Comparison of ENCODE assay signal across 16 cellular contexts in genomic region chr9:137178939-137179630, GRCh38. TPM values are rescaled to one million over a fixed set of nuclear protein-coding genes. Genes with fewer than 3 reads are reported as not detected.
DNase-seq lines count a peak whose midpoint lies in the region; ATAC-seq, FAIRE-seq and TF ChIP-seq lines count a peak whose summit lies in the region.
"Had no signal": no experiment of that assay in that cellular context is flagged by ENCODE, and none has a peak within 500 bp of the region (broad histone marks: within the 10 kb centered on the region; RNA-seq: fewer than 3 reads in every experiment).

No MANE protein-coding gene starts in this region.

- WGBS in mesodermal cell (ENCODE audit: insufficient coverage in 2 of 2), 2 experiments = 88 to 97% methylated on average over 13 to 17 of the region's 19 CpGs

- no peak overlapping the region for H3K9ac ChIP-seq in astrocyte (ENCODE audit: low read length)

- no peak overlapping the region for H2AFZ ChIP-seq in astrocyte (ENCODE audit: low read depth, low read length)

- TF ChIP-seq CTCF in astrocyte (IDR thresholded peaks at IDR 0.05; ENCODE audit: insufficient read depth, low read depth, low read length) = no peak

- no peak for ATAC-seq in activated naive CD8-positive, alpha-beta T cell treated with anti-CD3 and anti-CD28 coated beads, Interleukin-2, amount 10 ng/mL, durations not matched to agents 7 days and 5 days (ENCODE audit: low read depth)
- no peak for ATAC-seq in activated naive CD8-positive, alpha-beta T cell treated with anti-CD3 and anti-CD28 coated beads, Interleukin-2, amount 50 U/mL, for 24 hours
- ATAC-seq: HCT116 had no signal

- H3K36me3 ChIP-seq in astrocyte (ENCODE audit: insufficient read depth, low read length) (peaks cover 5% of the 10 kb centered on the region), mesodermal cell (ENCODE audit: control insufficient read depth, insufficient read depth, low read length) (peaks cover 40% of the 10 kb centered on the region)

- H3K4me2 ChIP-seq in astrocyte (ENCODE audit: low read length) = no peak overlapping the region
- H3K4me2 ChIP-seq: BLaER1 had no signal

- H3K36me3 Mint-ChIP-seq in activated naive CD8-positive, alpha-beta T cell treated with anti-CD3 and anti-CD28 coated beads, Interleukin-2, amount 10 ng/mL, durations not matched to agents 7 days and 5 days = peaks cover 5% of the 10 kb centered on the region
- peaks cover 10% of the 10 kb centered on the region for H3K36me3 Mint-ChIP-seq in activated naive CD8-positive, alpha-beta T cell treated with anti-CD3 and anti-CD28 coated beads, Interleukin-2, amount 50 U/mL, for 24 hours (ENCODE audit: low read depth)
- peaks cover 15% of the 10 kb centered on the region for H3K36me3 Mint-ChIP-seq in astrocyte (ENCODE audit: low read depth, unreplicated experiment)

- no peaks in the 10 kb centered on the region for H3K9me3 ChIP-seq in astrocyte (ENCODE audit: insufficient read depth, low read depth, low read length)
- H3K9me3 ChIP-seq in mesodermal cell (ENCODE audit: control insufficient read depth, low read length) = no peaks in the 10 kb centered on the region
- H3K9me3 ChIP-seq: BLaER1 had no signal

- H3K4me1 ChIP-seq in astrocyte (ENCODE audit: insufficient read depth, low read length) (no peaks in the 10 kb centered on the region), mesodermal cell (ENCODE audit: control insufficient read depth, insufficient read depth, low read length, poor library complexity, severe bottlenecking) (peaks cover 11% of the 10 kb centered on the region)

- no peaks in the 10 kb centered on the region for H3K9me3 Mint-ChIP-seq in activated naive CD8-positive, alpha-beta T cell treated with anti-CD3 and anti-CD28 coated beads, Interleukin-2, amount 10 ng/mL, durations not matched to agents 7 days and 5 days
- no peaks in the 10 kb centered on the region for H3K9me3 Mint-ChIP-seq in activated naive CD8-positive, alpha-beta T cell treated with anti-CD3 and anti-CD28 coated beads, Interleukin-2, amount 50 U/mL, for 24 hours
- H3K9me3 Mint-ChIP-seq in astrocyte (ENCODE audit: unreplicated experiment) = no peaks in the 10 kb centered on the region

- H3K27ac ChIP-seq in astrocyte (ENCODE audit: low read depth, low read length) = no peak overlapping the region
- peak overlapping the region; percentile 64 for H3K27ac ChIP-seq in mesodermal cell (ENCODE audit: low read depth, low read length, severe bottlenecking)
- H3K27ac ChIP-seq: BLaER1 had no signal

- H3K27me3 Mint-ChIP-seq in activated naive CD8-positive, alpha-beta T cell treated with anti-CD3 and anti-CD28 coated beads, Interleukin-2, amount 10 ng/mL, durations not matched to agents 7 days and 5 days = peaks cover 2% of the 10 kb centered on the region
- H3K27me3 Mint-ChIP-seq in activated naive CD8-positive, alpha-beta T cell treated with anti-CD3 and anti-CD28 coated beads, Interleukin-2, amount 50 U/mL, for 24 hours = no peaks in the 10 kb centered on the region
- no peaks in the 10 kb centered on the region for H3K27me3 Mint-ChIP-seq in astrocyte (ENCODE audit: low read depth, unreplicated experiment)

- no peak overlapping the region for H3K4me3 Mint-ChIP-seq in activated naive CD8-positive, alpha-beta T cell treated with anti-CD3 and anti-CD28 coated beads, Interleukin-2, amount 10 ng/mL, durations not matched to agents 7 days and 5 days
- H3K4me3 Mint-ChIP-seq in activated naive CD8-positive, alpha-beta T cell treated with anti-CD3 and anti-CD28 coated beads, Interleukin-2, amount 50 U/mL, for 24 hours = no peak overlapping the region
- no peak overlapping the region for H3K4me3 Mint-ChIP-seq in astrocyte (ENCODE audit: unreplicated experiment)

- no peak for DNase-seq in activated naive CD8-positive, alpha-beta T cell treated with anti-CD3 and anti-CD28 coated beads, Interleukin-2, amount 10 ng/mL, durations not matched to agents 7 days and 5 days
- DNase-seq in activated naive CD8-positive, alpha-beta T cell treated with anti-CD3 and anti-CD28 coated beads, Interleukin-2, amount 50 U/mL, for 24 hours = no peak
- DNase-seq in astrocyte (ENCODE audit: low read depth) (no peak), D341Med (ENCODE audit: low spot score) (no peak), NCI-H2171 treated with DMSO at 0.1 percent for 48 hours (lab: John Stamatoyannopoulos, UW) (no peak), T1000 (lab: John Stamatoyannopoulos, UW) (no peak)
- DNase-seq: AML-193; Calu3; CD4-positive, CD25-positive, alpha-beta regulatory T cell; DMS79 treated with DMSO at 0.1 percent for 48 hours had no signal

- peak overlapping the region; percentile 38 for H3K27ac Mint-ChIP-seq in activated naive CD8-positive, alpha-beta T cell treated with anti-CD3 and anti-CD28 coated beads, Interleukin-2, amount 10 ng/mL, durations not matched to agents 7 days and 5 days
- H3K27ac Mint-ChIP-seq in activated naive CD8-positive, alpha-beta T cell treated with anti-CD3 and anti-CD28 coated beads, Interleukin-2, amount 50 U/mL, for 24 hours = no peak overlapping the region
- H3K27ac Mint-ChIP-seq in astrocyte (ENCODE audit: unreplicated experiment) = peak overlapping the region; percentile 58

- peaks cover 25% of the 10 kb centered on the region for H4K20me1 ChIP-seq in astrocyte (ENCODE audit: insufficient read depth, low read length)

- H3K4me3 ChIP-seq in astrocyte (ENCODE audit: insufficient read depth, low read depth, low read length) (no peak overlapping the region), mesodermal cell (ENCODE audit: extremely low read depth, insufficient read depth, low read length, poor library complexity, severe bottlenecking) (no peak overlapping the region)
- H3K4me3 ChIP-seq: BLaER1 had no signal

- H3K4me1 Mint-ChIP-seq in activated naive CD8-positive, alpha-beta T cell treated with anti-CD3 and anti-CD28 coated beads, Interleukin-2, amount 10 ng/mL, durations not matched to agents 7 days and 5 days = no peaks in the 10 kb centered on the region
- H3K4me1 Mint-ChIP-seq in activated naive CD8-positive, alpha-beta T cell treated with anti-CD3 and anti-CD28 coated beads, Interleukin-2, amount 50 U/mL, for 24 hours = no peaks in the 10 kb centered on the region
- H3K4me1 Mint-ChIP-seq in astrocyte (ENCODE audit: low read depth, unreplicated experiment) = no peaks in the 10 kb centered on the region

- no peaks in the 10 kb centered on the region for H3K79me2 ChIP-seq in astrocyte (ENCODE audit: insufficient read depth, low read length)

- POLR2A ChIA-PET in activated naive CD8-positive, alpha-beta T cell treated with anti-CD3 and anti-CD28 coated beads, Interleukin-2, amount 10 ng/mL, durations not matched to agents 7 days and 5 days (lab: Charles Lee) = interaction anchor here (0.9 kb wide), 1 partner anchor 10 kb away, joined by 3 read pairs; no protein-coding TSS in a partner anchor

- FAIRE-seq in astrocyte (lab: Jason Lieb, UNC) = no peak
- FAIRE-seq: G401.6, GM12892 had no signal

- H3K27me3 ChIP-seq in astrocyte (ENCODE audit: insufficient read depth, low read length) = no peaks in the 10 kb centered on the region
- H3K27me3 ChIP-seq: BLaER1 had no signal

RNA-seq across cellular contexts. Expression of gene TMEM210, which starts 7.2 kb away (rescaled TPM):
- total RNA-seq in activated naive CD8-positive, alpha-beta T cell treated with anti-CD3 and anti-CD28 coated beads, Interleukin-2, amount 10 ng/mL, durations not matched to agents 7 days and 5 days = not detected
- not detected in 2 replicates for total RNA-seq in astrocyte
- polyA plus RNA-seq in mesodermal cell (2013, experiment 1 of 2) = not detected
- not detected for polyA plus RNA-seq in mesodermal cell (2013, experiment 2 of 2)
- total RNA-seq: Calu3; CD4-positive, CD25-positive, alpha-beta regulatory T cell; H4 had no signal
- polyA plus RNA-seq: CD4-positive, CD25-positive, alpha-beta regulatory T cell had no signal

RNA-seq across cellular contexts. Expression of gene LRRC26, which starts 9.2 kb away (rescaled TPM):
- not detected for total RNA-seq in activated naive CD8-positive, alpha-beta T cell treated with anti-CD3 and anti-CD28 coated beads, Interleukin-2, amount 10 ng/mL, durations not matched to agents 7 days and 5 days
- total RNA-seq in astrocyte = not detected in 2 replicates
- polyA plus RNA-seq in mesodermal cell (2013, experiment 1 of 2) = not detected
- polyA plus RNA-seq in mesodermal cell (2013, experiment 2 of 2) = not detected
- total RNA-seq: CD4-positive, CD25-positive, alpha-beta regulatory T cell had no signal
- polyA plus RNA-seq: CD4-positive, CD25-positive, alpha-beta regulatory T cell had no signal

RNA-seq across cellular contexts. Expression of gene ANAPC2, which starts 9.3 kb away (rescaled TPM):
- 10 to 100 TPM; 84.2 to 87.8 TPM for total RNA-seq in activated naive CD8-positive, alpha-beta T cell treated with anti-CD3 and anti-CD28 coated beads, Interleukin-2, amount 10 ng/mL, durations not matched to agents 7 days and 5 days
- 39.2 and 39.7 TPM in 2 replicates for total RNA-seq in astrocyte
- polyA plus RNA-seq in mesodermal cell (2013, experiment 1 of 2) = 27.1 TPM
- polyA plus RNA-seq in mesodermal cell (2013, experiment 2 of 2) = 22.2 TPM

RNA-seq across cellular contexts. Expression of gene SSNA1, which starts 9.4 kb away (rescaled TPM):
- 10 to 100 TPM; 62.4 to 65.2 TPM for total RNA-seq in activated naive CD8-positive, alpha-beta T cell treated with anti-CD3 and anti-CD28 coated beads, Interleukin-2, amount 10 ng/mL, durations not matched to agents 7 days and 5 days
- 49.1 and 52.7 TPM in 2 replicates for total RNA-seq in astrocyte
- 54.3 TPM for polyA plus RNA-seq in mesodermal cell (2013, experiment 1 of 2)
- 48.4 TPM for polyA plus RNA-seq in mesodermal cell (2013, experiment 2 of 2)

RNA-seq across cellular contexts. Expression of gene TPRN, which starts 21.5 kb away (rescaled TPM):
- 10 to 100 TPM; 11.2 to 14.7 TPM for total RNA-seq in activated naive CD8-positive, alpha-beta T cell treated with anti-CD3 and anti-CD28 coated beads, Interleukin-2, amount 10 ng/mL, durations not matched to agents 7 days and 5 days
- total RNA-seq in astrocyte = 16.0 and 17.2 TPM in 2 replicates
- 13.7 TPM for polyA plus RNA-seq in mesodermal cell (2013, experiment 1 of 2)
- polyA plus RNA-seq in mesodermal cell (2013, experiment 2 of 2) = 26.8 TPM
